12 cellular contexts compared by ENCODE assay signal in genomic region chr2:35454966-35455638, GRCh38.
A peak's percentile ranks its signal among the peaks of the same experiment; 100 is the strongest.
DNase-seq lines count a peak whose midpoint lies in the region; TF ChIP-seq lines count a peak whose summit lies in the region.
"Had no signal": no experiment of that assay in that cellular context is flagged by ENCODE, and none has a peak within 500 bp of the region (broad histone marks: within the 10 kb centered on the region; RNA-seq: fewer than 3 reads in every experiment).

No MANE protein-coding gene starts in this region.

- H4K20me1 ChIP-seq in DOHH2 (ENCODE audit: control insufficient read depth, insufficient read depth, low read depth, low read length): no peaks in the 10 kb centered on the region

- H3K9me2 ChIP-seq in DOHH2 (replicated peaks; ENCODE audit: control insufficient read depth, low read length): no peaks in the 10 kb centered on the region

- TF ChIP-seq POLR2A in esophagus squamous epithelium (IDR thresholded peaks at IDR 0.05): no peak

- H3K4me1 ChIP-seq in DOHH2 (ENCODE audit: control insufficient read depth, low read length): no peaks in the 10 kb centered on the region
- no peaks in the 10 kb centered on the region for H3K4me1 ChIP-seq in esophagus squamous epithelium

- H3K4me2 ChIP-seq in DOHH2 (ENCODE audit: low read length): no peak overlapping the region

- DNase-seq in Kasumi-1 (lab: John Stamatoyannopoulos, UW) (peak; percentile 1 to 3), UCSD-AML1 (lab: John Stamatoyannopoulos, UW; ENCODE audit: unreplicated experiment) (peak; percentile 9), kidney epithelial cell (ENCODE audit: low read depth) (peak; percentile 26), esophagus squamous epithelium (lab: John Stamatoyannopoulos, UW) (no peak), NCI-H1092 treated with DMSO at 0.1 percent for 48 hours (lab: John Stamatoyannopoulos, UW) (no peak), SKM-1 treated with dmso at 0.1 percent for 144 hours (lab: John Stamatoyannopoulos, UW; ENCODE audit: unreplicated experiment) (no peak)
- no peak for DNase-seq in activated naive CD8-positive, alpha-beta T cell treated with anti-CD3 and anti-CD28 coated beads for 36 hours
- DNase-seq: CD4-positive, alpha-beta T cell; OCI-M1; stimulated activated CD4-positive, alpha-beta T cell treated with anti-CD3 and anti-CD28 coated beads, Interleukin-4, amount 100 ng/mL, for 4 hours had no signal

- H3K27me3 Mint-ChIP-seq in activated naive CD8-positive, alpha-beta T cell treated with anti-CD3 and anti-CD28 coated beads for 36 hours: no peaks in the 10 kb centered on the region
- H3K27me3 Mint-ChIP-seq: CD4-positive, alpha-beta T cell had no signal

- H3K36me3 ChIP-seq in DOHH2 (ENCODE audit: control insufficient read depth, low read length): no peaks in the 10 kb centered on the region
- H3K36me3 ChIP-seq in kidney epithelial cell (ENCODE audit: control insufficient read depth, insufficient read depth, low read length): no peaks in the 10 kb centered on the region
- H3K36me3 ChIP-seq in esophagus squamous epithelium: no peaks in the 10 kb centered on the region
- H3K36me3 ChIP-seq: thoracic aorta had no signal

- 65 to 80% methylated on average over 2 to 3 of the region's 3 CpGs for WGBS in esophagus squamous epithelium, 2 donors

- H3K27ac Mint-ChIP-seq in activated naive CD8-positive, alpha-beta T cell treated with anti-CD3 and anti-CD28 coated beads for 36 hours: no peak overlapping the region
- H3K27ac Mint-ChIP-seq: CD4-positive, alpha-beta T cell had no signal

- TF ChIP-seq CTCF in DOHH2 (IDR thresholded peaks at IDR 0.05; ENCODE audit: low read depth, low read length, poor library complexity, severe bottlenecking): peak; percentile 18
- no peak for TF ChIP-seq CTCF in kidney epithelial cell (IDR thresholded peaks at IDR 0.05; ENCODE audit: insufficient read depth, low read length, poor library complexity, severe bottlenecking)
- TF ChIP-seq CTCF in esophagus squamous epithelium (IDR thresholded peaks at IDR 0.05): no peak

- H3K4me3 ChIP-seq in DOHH2 (ENCODE audit: low read length): no peak overlapping the region
- no peak overlapping the region for H3K4me3 ChIP-seq in kidney epithelial cell (ENCODE audit: low read depth, low read length)
- H3K4me3 ChIP-seq in esophagus squamous epithelium: no peak overlapping the region
- H3K4me3 ChIP-seq: thoracic aorta had no signal

- H3F3A ChIP-seq in DOHH2 (ENCODE audit: control insufficient read depth, insufficient read depth): no peaks in the 10 kb centered on the region

- no peaks in the 10 kb centered on the region for H3K4me1 Mint-ChIP-seq in activated naive CD8-positive, alpha-beta T cell treated with anti-CD3 and anti-CD28 coated beads for 36 hours

- no peaks in the 10 kb centered on the region for H3K79me2 ChIP-seq in DOHH2 (ENCODE audit: control insufficient read depth, low read length)

- no peak overlapping the region for H3K27ac ChIP-seq in DOHH2 (ENCODE audit: low read depth, low read length)
- no peak overlapping the region for H3K27ac ChIP-seq in esophagus squamous epithelium
- H3K27ac ChIP-seq: thoracic aorta had no signal

- intact Hi-C loops in esophagus squamous epithelium (cut with DNase I): no loop called here

- no peaks in the 10 kb centered on the region for H3K27me3 ChIP-seq in DOHH2 (ENCODE audit: control insufficient read depth, low read length)
- no peaks in the 10 kb centered on the region for H3K27me3 ChIP-seq in kidney epithelial cell (ENCODE audit: control insufficient read depth, insufficient read depth, low read length)
- H3K27me3 ChIP-seq in esophagus squamous epithelium: no peaks in the 10 kb centered on the region

- no peak overlapping the region for H3K4me3 Mint-ChIP-seq in activated naive CD8-positive, alpha-beta T cell treated with anti-CD3 and anti-CD28 coated beads for 36 hours
- H3K4me3 Mint-ChIP-seq: CD4-positive, alpha-beta T cell had no signal

- H3K9me3 Mint-ChIP-seq in activated naive CD8-positive, alpha-beta T cell treated with anti-CD3 and anti-CD28 coated beads for 36 hours: peaks cover 4% of the 10 kb centered on the region
- H3K9me3 Mint-ChIP-seq: CD4-positive, alpha-beta T cell had no signal

- H3K9me3 ChIP-seq in DOHH2 (ENCODE audit: control insufficient read depth, insufficient read depth, low read length) (no peaks in the 10 kb centered on the region), esophagus squamous epithelium (no peaks in the 10 kb centered on the region)
- H3K9me3 ChIP-seq: thoracic aorta had no signal

- H3K36me3 Mint-ChIP-seq in activated naive CD8-positive, alpha-beta T cell treated with anti-CD3 and anti-CD28 coated beads for 36 hours: no peaks in the 10 kb centered on the region

Comparison
In these comparisons a context has a peak if more than half of its experiments do, and no peak if none do; other contexts are left out.
1. DNase-seq: peak in Kasumi-1 (2 of 2), UCSD-AML1 (single experiment) and kidney epithelial cell (single experiment); none in esophagus squamous epithelium (single experiment), NCI-H1092 treated with DMSO at 0.1 percent for 48 hours (single experiment), activated naive CD8-positive, alpha-beta T cell treated with anti-CD3 and anti-CD28 coated beads for 36 hours (single experiment) and SKM-1 treated with dmso at 0.1 percent for 144 hours (single experiment).